Comparison of ENCODE assay signal across 14 cellular contexts in the genomic region with DNA sequence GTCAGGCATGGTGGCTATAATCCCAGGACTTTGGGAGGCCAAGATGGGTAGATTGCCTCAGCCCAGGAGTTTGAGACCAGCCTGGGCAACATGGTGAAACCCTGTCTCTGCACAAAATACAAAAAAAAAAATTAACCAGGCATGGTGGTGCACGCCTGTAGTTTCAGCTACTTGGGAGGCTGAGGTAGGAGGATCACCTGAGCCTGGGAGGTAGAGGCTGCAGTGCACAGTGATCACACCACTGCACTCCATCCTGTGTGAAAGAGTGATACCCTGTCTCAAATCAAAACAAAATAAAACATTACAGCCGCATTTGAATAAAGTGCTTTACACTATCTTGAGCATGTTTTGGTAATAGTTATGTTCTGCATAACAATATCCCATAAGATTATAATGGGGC.
DNase-seq lines count a peak whose midpoint lies in the region; ATAC-seq and TF ChIP-seq lines count a peak whose summit lies in the region.
"Had no signal": no experiment of that assay in that cellular context is flagged by ENCODE, and none has a peak within 500 bp of the region (broad histone marks: within the 10 kb centered on the region; RNA-seq: fewer than 3 reads in every experiment).

No MANE protein-coding gene starts in this region.

- no peak for TF ChIP-seq EP300 in stomach (IDR thresholded peaks at IDR 0.05)

- POLR2A ChIA-PET in HEK293 (lab: Yijun Ruan, JAX): no interaction called here

- WGBS in stomach, 5 donors: 92 to 100% (median 98%) methylated on average over 2 of the region's 2 CpGs

- H3K27me3 ChIP-seq in colonic mucosa (no peaks in the 10 kb centered on the region), mucosa of stomach (ENCODE audit: control insufficient read depth, insufficient read depth, low read length) (no peaks in the 10 kb centered on the region), stomach (no peaks in the 10 kb centered on the region), vagina (no peaks in the 10 kb centered on the region)
- H3K27me3 ChIP-seq: BE2C had no signal

- H3K27ac ChIP-seq in HEK293 (ENCODE audit: extremely low read depth, low read depth, low read length) (no peak overlapping the region), colonic mucosa (peak overlapping the region; percentile 76), stomach (peak overlapping the region; percentile 75 to 87 (median 79)), vagina (no peak overlapping the region)

- TF ChIP-seq CTCF in HEK293 (tag by site-specific recombination; IDR thresholded peaks at IDR 0.05) (no peak), colonic mucosa (IDR thresholded peaks at IDR 0.05) (no peak), stomach (IDR thresholded peaks at IDR 0.05) (no peak), vagina (IDR thresholded peaks at IDR 0.05) (no peak)

- H3K9ac ChIP-seq in colonic mucosa (ENCODE audit: low read depth in 2 of 2, low read length in 2 of 2) (no peak overlapping the region), mucosa of stomach (ENCODE audit: low read length) (peak overlapping the region; percentile 5)

- DNase-seq in colonic mucosa (peak; percentile 14), stomach (no peak), vagina (ENCODE audit: extremely low spot score in 2 of 2) (no peak), C1 segment of cervical spinal cord (lab: John Stamatoyannopoulos, UW) (no peak)
- DNase-seq: BE2C; CD8-positive, alpha-beta T cell; COR-L47; DND-41; GF-D8; GOT3; H9 had no signal

- no peak for TF ChIP-seq POLR2A in stomach (IDR thresholded peaks at IDR 0.05)
- TF ChIP-seq POLR2A in vagina (IDR thresholded peaks at IDR 0.05): no peak

- H3K4me1 ChIP-seq in HEK293 (ENCODE audit: control insufficient read depth, insufficient read depth, low read length) (peaks cover 9% of the 10 kb centered on the region), colonic mucosa (peaks cover 19% of the 10 kb centered on the region), mucosa of stomach (ENCODE audit: control insufficient read depth, insufficient read depth, low read length) (peaks cover 83% of the 10 kb centered on the region), stomach (peaks cover 10 to 86% (median 43%) of the 10 kb centered on the region in 4 donors), vagina (no peaks in the 10 kb centered on the region)
- H3K4me1 ChIP-seq: BE2C had no signal

- H3K4me3 ChIP-seq in HEK293 (ENCODE audit: low read depth, low read length): no peak overlapping the region
- no peak overlapping the region for H3K4me3 ChIP-seq in colonic mucosa
- H3K4me3 ChIP-seq in mucosa of stomach (ENCODE audit: low read length): no peak overlapping the region
- no peak overlapping the region for H3K4me3 ChIP-seq in stomach
- H3K4me3 ChIP-seq in vagina: no peak overlapping the region

- ATAC-seq in GM18870 (IDR thresholded peaks at IDR 0.05; ENCODE audit: unreplicated experiment): no peak
- ATAC-seq: CD8-positive, alpha-beta T cell had no signal

- H3K36me3 ChIP-seq in HEK293 (ENCODE audit: control insufficient read depth in 2 of 2, insufficient read depth in 1 of 2, low read length in 2 of 2) (no peaks in the 10 kb centered on the region), colonic mucosa (no peaks in the 10 kb centered on the region), mucosa of stomach (ENCODE audit: control insufficient read depth, insufficient read depth, low read length) (no peaks in the 10 kb centered on the region), stomach (no peaks in the 10 kb centered on the region), vagina (no peaks in the 10 kb centered on the region)
- H3K36me3 ChIP-seq: BE2C had no signal

- intact Hi-C loops in colonic mucosa (cut with DNase I): no loop called here
- intact Hi-C loops in stomach (cut with DNase I; ENCODE audit: low total_unique reads): no loop called here
- intact Hi-C loops in vagina (cut with DNase I): no loop called here

- H3K9me3 ChIP-seq in HEK293 (ENCODE audit: control insufficient read depth, insufficient read depth, low read depth, low read length): no peaks in the 10 kb centered on the region
- no peaks in the 10 kb centered on the region for H3K9me3 ChIP-seq in colonic mucosa
- H3K9me3 ChIP-seq in mucosa of stomach (ENCODE audit: control insufficient read depth, low read length): no peaks in the 10 kb centered on the region
- H3K9me3 ChIP-seq in stomach: no peaks in the 10 kb centered on the region
- H3K9me3 ChIP-seq in vagina: no peaks in the 10 kb centered on the region
- H3K9me3 ChIP-seq: BE2C had no signal

- CTCF ChIA-PET in HEK293 (lab: Yijun Ruan, JAX): no interaction called here

TF ChIP-seq in HEK293, 187 proteins besides CTCF, POLR2A, EP300 and RAD21:
- TF ChIP-seq ZNF560 (tag by site-specific recombination; IDR thresholded peaks at IDR 0.05; ENCODE audit: borderline replicate concordance): no peak
- TF ChIP-seq, protein P1, sequence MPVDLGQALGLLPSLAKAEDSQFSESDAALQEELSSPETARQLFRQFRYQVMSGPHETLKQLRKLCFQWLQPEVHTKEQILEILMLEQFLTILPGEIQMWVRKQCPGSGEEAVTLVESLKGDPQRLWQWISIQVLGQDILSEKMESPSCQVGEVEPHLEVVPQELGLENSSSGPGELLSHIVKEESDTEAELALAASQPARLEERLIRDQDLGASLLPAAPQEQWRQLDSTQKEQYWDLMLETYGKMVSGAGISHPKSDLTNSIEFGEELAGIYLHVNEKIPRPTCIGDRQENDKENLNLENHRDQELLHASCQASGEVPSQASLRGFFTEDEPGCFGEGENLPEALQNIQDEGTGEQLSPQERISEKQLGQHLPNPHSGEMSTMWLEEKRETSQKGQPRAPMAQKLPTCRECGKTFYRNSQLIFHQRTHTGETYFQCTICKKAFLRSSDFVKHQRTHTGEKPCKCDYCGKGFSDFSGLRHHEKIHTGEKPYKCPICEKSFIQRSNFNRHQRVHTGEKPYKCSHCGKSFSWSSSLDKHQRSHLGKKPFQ (tag by site-specific recombination; IDR thresholded peaks at IDR 0.05): peak; percentile 64
- TF ChIP-seq ZNF600 (tag by site-specific recombination; IDR thresholded peaks at IDR 0.05): peak; percentile 66; the same call in 1 of the 2 replicates

Comparison
In these comparisons a context has a peak if more than half of its experiments do, and no peak if none do; other contexts are left out.
1. H3K27ac ChIP-seq: peak in colonic mucosa (single experiment) and stomach (5 of 5); none in HEK293 (single experiment) and vagina (single experiment).